In genomic region chr12:31322651-31323248, GRCh38 we compare ENCODE assay signal across 8 cellular contexts.
DNase-seq lines count a peak whose midpoint lies in the region; ATAC-seq and TF ChIP-seq lines count a peak whose summit lies in the region.

No MANE protein-coding gene starts in this region.

- peaks cover 9% of the 10 kb centered on the region for H3K36me3 Mint-ChIP-seq in dendritic cell treated with granulocyte-macrophage colony-stimulating factor and Interleukin-4, amounts not matched to agents 40 ng/mL and 50 ng/mL, for 4 days (ENCODE audit: low read depth)

- H3K27ac Mint-ChIP-seq in dendritic cell treated with granulocyte-macrophage colony-stimulating factor and Interleukin-4, amounts not matched to agents 40 ng/mL and 50 ng/mL, for 4 days = peak overlapping the region; percentile 91

- no peak for ATAC-seq in HG03442 (IDR thresholded peaks at IDR 0.05; ENCODE audit: unreplicated experiment)

- H3K27me3 Mint-ChIP-seq in dendritic cell treated with granulocyte-macrophage colony-stimulating factor and Interleukin-4, amounts not matched to agents 40 ng/mL and 50 ng/mL, for 4 days = no peaks in the 10 kb centered on the region

- no peaks in the 10 kb centered on the region for H3K9me3 Mint-ChIP-seq in dendritic cell treated with granulocyte-macrophage colony-stimulating factor and Interleukin-4, amounts not matched to agents 40 ng/mL and 50 ng/mL, for 4 days

- TF ChIP-seq CTCF in GM12875 (IDR thresholded peaks at IDR 0.05; ENCODE audit: borderline replicate concordance, insufficient read depth, low read depth, low read length) = no peak
- no peak for TF ChIP-seq CTCF in neutrophil (IDR thresholded peaks at IDR 0.05)

- H3K4me3 ChIP-seq in GM12875 (ENCODE audit: low read depth, low read length) (peak overlapping the region; percentile 94), neutrophil (ENCODE audit: low read depth in 1 of 2, low read length in 1 of 2) (peak overlapping the region; percentile 94 to 97)

- peaks cover 38 to 50% of the 10 kb centered on the region in 2 experiments for H3K4me1 ChIP-seq in neutrophil (ENCODE audit: control insufficient read depth in 1 of 2, insufficient read depth in 1 of 2, low read depth in 1 of 2, low read length in 1 of 2)

- intact Hi-C loops in dendritic cell treated with granulocyte-macrophage colony-stimulating factor and Interleukin-4, amounts not matched to agents 40 ng/mL and 50 ng/mL, for 4 days (cut with micrococcal nuclease) = no loop called here

- no peaks in the 10 kb centered on the region for H3K9me3 ChIP-seq in neutrophil

- DNase-seq in NCI-H82 (lab: John Stamatoyannopoulos, UW) (peak; percentile 54), hippocampal formation (lab: John Stamatoyannopoulos, UW) (no peak), GF-D8 (lab: John Stamatoyannopoulos, UW) (no peak), NCI-H1105 treated with DMSO at 0.1 percent for 48 hours (lab: John Stamatoyannopoulos, UW) (no peak)

- H3K4me1 Mint-ChIP-seq in dendritic cell treated with granulocyte-macrophage colony-stimulating factor and Interleukin-4, amounts not matched to agents 40 ng/mL and 50 ng/mL, for 4 days (ENCODE audit: low read depth) = peaks cover 48% of the 10 kb centered on the region

- peak overlapping the region; percentile 67 for H3K4me3 Mint-ChIP-seq in dendritic cell treated with granulocyte-macrophage colony-stimulating factor and Interleukin-4, amounts not matched to agents 40 ng/mL and 50 ng/mL, for 4 days

- no peaks in the 10 kb centered on the region for H3K36me3 ChIP-seq in neutrophil

- peak overlapping the region; percentile 89 for H3K27ac ChIP-seq in neutrophil

- no peaks in the 10 kb centered on the region for H3K27me3 ChIP-seq in neutrophil
